In the genomic region with DNA sequence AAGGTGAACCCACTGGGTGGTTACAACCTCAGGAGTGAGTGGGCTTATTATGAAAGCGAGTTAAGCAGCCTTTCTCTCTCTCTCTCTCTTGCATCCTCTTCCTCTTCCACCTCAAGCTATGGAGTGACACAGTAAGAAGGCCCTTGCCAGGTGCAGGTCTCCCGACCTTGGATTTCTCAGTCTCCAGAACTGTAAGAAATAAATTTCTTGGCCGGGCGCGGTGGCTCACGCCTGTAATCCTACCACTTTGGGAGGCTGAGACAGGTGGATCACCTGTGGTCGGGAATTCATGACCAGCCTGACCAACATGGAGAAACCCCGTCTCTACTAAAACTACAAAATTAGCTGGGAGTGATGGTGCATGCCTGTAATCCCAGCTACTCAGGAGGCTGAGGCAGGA, we compare ENCODE assay signal across 30 cellular contexts. TPM values are rescaled to one million over a fixed set of nuclear protein-coding genes. Genes with fewer than 3 reads are reported as not detected.
"Had no signal": no experiment of that assay in that cellular context is flagged by ENCODE, and none has a peak within 500 bp of the region (broad histone marks: within the 10 kb centered on the region; RNA-seq: fewer than 3 reads in every experiment).

No MANE protein-coding gene starts in this region.

- H3K4me3 ChIP-seq: stomach, suprapubic skin, testis, thoracic aorta, thyroid gland, tibial artery, tibial nerve, transverse colon, upper lobe of left lung, upper lobe of right lung, uterus, vagina had no signal

- H3K27me3 ChIP-seq: stomach, testis, thyroid gland, tibial nerve, transverse colon, upper lobe of left lung, upper lobe of right lung, uterus, vagina had no signal

- H3K9me3 ChIP-seq: stomach, suprapubic skin, testis, thoracic aorta, thyroid gland, tibial artery, tibial nerve, transverse colon, upper lobe of left lung, upper lobe of right lung, uterus, vagina had no signal

- H3K9me3 Mint-ChIP-seq: stimulated activated effector memory CD8-positive, alpha-beta T cell treated with anti-CD3 and anti-CD28 coated beads, Interleukin-12 subunit alpha, Interleukin-12 subunit beta, amount 100 ng/mL, for 72 hours; stimulated activated memory B cell treated with anti-CD40 and anti-IgM and Interleukin-4, amounts not matched to agents 10 μg/mL and 1 μg/mL and 100 μg/mL, for 72 hours; stimulated activated naive B cell treated with anti-CD40 and anti-IgM and Interleukin-4, amounts not matched to agents 10 μg/mL and 1 μg/mL and 100 μg/mL, for 72 hours; stimulated activated naive CD8-positive, alpha-beta T cell treated with anti-CD3 and anti-CD28 coated beads, Interleukin-15, amount 100 ng/mL, for 72 hours; stimulated activated naive CD8-positive, alpha-beta T cell treated with anti-CD3 and anti-CD28 coated beads, Interleukin-15, Interleukin-2, amounts not matched to agents 100 ng/mL and 50 ng/mL, for 24 hours had no signal

- H3K27ac Mint-ChIP-seq: stimulated activated effector memory CD8-positive, alpha-beta T cell treated with anti-CD3 and anti-CD28 coated beads, Interleukin-12 subunit alpha, Interleukin-12 subunit beta, amount 100 ng/mL, for 72 hours; stimulated activated memory B cell treated with anti-CD40 and anti-IgM and Interleukin-4, amounts not matched to agents 10 μg/mL and 1 μg/mL and 100 μg/mL, for 72 hours; stimulated activated naive B cell treated with anti-CD40 and anti-IgM and Interleukin-4, amounts not matched to agents 10 μg/mL and 1 μg/mL and 100 μg/mL, for 72 hours; stimulated activated naive CD8-positive, alpha-beta T cell treated with anti-CD3 and anti-CD28 coated beads, Interleukin-15, amount 100 ng/mL, for 72 hours; stimulated activated naive CD8-positive, alpha-beta T cell treated with anti-CD3 and anti-CD28 coated beads, Interleukin-15, Interleukin-2, amounts not matched to agents 100 ng/mL and 50 ng/mL, for 24 hours had no signal

- H3K27ac ChIP-seq: stomach, suprapubic skin, testis, thoracic aorta, thyroid gland, tibial artery, tibial nerve, transverse colon, upper lobe of left lung, upper lobe of right lung, uterus, vagina had no signal

- H3K4me1 ChIP-seq: stomach, suprapubic skin, testis, thyroid gland, tibial artery, tibial nerve, transverse colon, upper lobe of left lung, upper lobe of right lung, uterus, vagina had no signal

- DNase-seq: stimulated activated CD4-positive, alpha-beta T cell treated with anti-CD3 and anti-CD28 coated beads, Interleukin-2, amount 100 ng/mL, for 48 hours; stimulated activated CD4-positive, alpha-beta T cell treated with anti-CD3 and anti-CD28 coated beads, Interleukin-4, amount 100 ng/mL, for 1 hour; stimulated activated CD4-positive, alpha-beta T cell treated with anti-CD3 and anti-CD28 coated beads, Interleukin-4, amount 100 ng/mL, for 24 hours; stimulated activated CD4-positive, alpha-beta T cell treated with anti-CD3 and anti-CD28 coated beads, Interleukin-4, amount 100 ng/mL, for 4 hours; stimulated activated CD8-positive, alpha-beta memory T cell treated with anti-CD3 and anti-CD28 coated beads, Interleukin-4, amount 100 ng/mL, for 48 hours; stimulated activated naive B cell treated with anti-CD40 and anti-IgM and Interleukin-4, amounts not matched to agents 10 μg/mL and 1 μg/mL and 100 μg/mL, for 72 hours; stimulated activated naive CD4-positive, alpha-beta T cell; stimulated activated naive CD4-positive, alpha-beta T cell treated with Interleukin-2 at 50 U/mL for 16 hours; stimulated activated naive CD8-positive, alpha-beta T cell treated with anti-CD3 and anti-CD28 coated beads, Interleukin-15, amount 100 ng/mL, for 72 hours; stimulated activated naive CD8-positive, alpha-beta T cell treated with anti-CD3 and anti-CD28 coated beads, Interleukin-15, Interleukin-2, amounts not matched to agents 100 U/mL and 50 U/mL, for 24 hours; stomach; substantia nigra; testis; thyroid gland; tibial artery; transverse colon; trophoblast cell; upper lobe of right lung; uterus had no signal

- H3K27me3 Mint-ChIP-seq: stimulated activated naive CD8-positive, alpha-beta T cell treated with anti-CD3 and anti-CD28 coated beads, Interleukin-15, amount 100 ng/mL, for 72 hours; type B pancreatic cell had no signal

- H3K36me3 Mint-ChIP-seq: stimulated activated effector memory CD8-positive, alpha-beta T cell treated with anti-CD3 and anti-CD28 coated beads, Interleukin-12 subunit alpha, Interleukin-12 subunit beta, amount 100 ng/mL, for 72 hours; stimulated activated memory B cell treated with anti-CD40 and anti-IgM and Interleukin-4, amounts not matched to agents 10 μg/mL and 1 μg/mL and 100 μg/mL, for 72 hours; stimulated activated naive B cell treated with anti-CD40 and anti-IgM and Interleukin-4, amounts not matched to agents 10 μg/mL and 1 μg/mL and 100 μg/mL, for 72 hours; type B pancreatic cell had no signal

- H3K4me1 Mint-ChIP-seq: stimulated activated effector memory CD8-positive, alpha-beta T cell treated with anti-CD3 and anti-CD28 coated beads, Interleukin-12 subunit alpha, Interleukin-12 subunit beta, amount 100 ng/mL, for 72 hours; stimulated activated memory B cell treated with anti-CD40 and anti-IgM and Interleukin-4, amounts not matched to agents 10 μg/mL and 1 μg/mL and 100 μg/mL, for 72 hours; stimulated activated naive B cell treated with anti-CD40 and anti-IgM and Interleukin-4, amounts not matched to agents 10 μg/mL and 1 μg/mL and 100 μg/mL, for 72 hours; stimulated activated naive CD8-positive, alpha-beta T cell treated with anti-CD3 and anti-CD28 coated beads, Interleukin-15, amount 100 ng/mL, for 72 hours had no signal

- ATAC-seq: stimulated activated effector memory CD8-positive, alpha-beta T cell treated with anti-CD3 and anti-CD28 coated beads, Interleukin-12 subunit alpha, Interleukin-12 subunit beta, amount 100 ng/mL, for 72 hours; stimulated activated memory B cell treated with anti-CD40 and anti-IgM and Interleukin-4, amounts not matched to agents 10 μg/mL and 1 μg/mL and 100 μg/mL, for 72 hours; stimulated activated naive B cell treated with anti-CD40 and anti-IgM and Interleukin-4, amounts not matched to agents 10 μg/mL and 1 μg/mL and 100 μg/mL, for 72 hours; stimulated activated naive CD8-positive, alpha-beta T cell treated with anti-CD3 and anti-CD28 coated beads, Interleukin-15, amount 100 ng/mL, for 72 hours; stimulated activated naive CD8-positive, alpha-beta T cell treated with anti-CD3 and anti-CD28 coated beads, Interleukin-15, Interleukin-2, amounts not matched to agents 100 U/mL and 50 U/mL, for 24 hours had no signal

- H3K36me3 ChIP-seq: stomach, suprapubic skin, thoracic aorta, thyroid gland, tibial artery, tibial nerve, transverse colon, upper lobe of left lung, upper lobe of right lung, uterus, vagina had no signal

- H3K4me3 Mint-ChIP-seq: stimulated activated effector memory CD8-positive, alpha-beta T cell treated with anti-CD3 and anti-CD28 coated beads, Interleukin-12 subunit alpha, Interleukin-12 subunit beta, amount 100 ng/mL, for 72 hours; stimulated activated memory B cell treated with anti-CD40 and anti-IgM and Interleukin-4, amounts not matched to agents 10 μg/mL and 1 μg/mL and 100 μg/mL, for 72 hours; stimulated activated naive B cell treated with anti-CD40 and anti-IgM and Interleukin-4, amounts not matched to agents 10 μg/mL and 1 μg/mL and 100 μg/mL, for 72 hours; stimulated activated naive CD8-positive, alpha-beta T cell treated with anti-CD3 and anti-CD28 coated beads, Interleukin-15, amount 100 ng/mL, for 72 hours; stimulated activated naive CD8-positive, alpha-beta T cell treated with anti-CD3 and anti-CD28 coated beads, Interleukin-15, Interleukin-2, amounts not matched to agents 100 ng/mL and 50 ng/mL, for 24 hours had no signal

- FAIRE-seq: urothelium cell line had no signal

RNA-seq across cellular contexts. Expression of a gene that starts 14.4 kb away (rescaled TPM):
- total RNA-seq: subcutaneous adipose tissue had no signal
